Comparison of ENCODE assay signal across 7 cellular contexts in genomic region chr15:42490246-42490742, GRCh38. TPM values are rescaled to one million over a fixed set of nuclear protein-coding genes. Genes with fewer than 3 reads are reported as not detected.
A peak's percentile ranks its signal among the peaks of the same experiment; 100 is the strongest.
DNase-seq lines count a peak whose midpoint lies in the region; ATAC-seq and TF ChIP-seq lines count a peak whose summit lies in the region.

No MANE protein-coding gene starts in this region.

- WGBS in adipose tissue, 3 donors, result 1 to 3% (median 1%) methylated on average over 13 of the region's 13 CpGs

- H3K36me3 Mint-ChIP-seq in IgD-negative memory B cell, result peaks cover 4% of the 10 kb centered on the region
- H3K36me3 Mint-ChIP-seq in immature natural killer cell, result no peaks in the 10 kb centered on the region

- H3K9me3 Mint-ChIP-seq in IgD-negative memory B cell (no peaks in the 10 kb centered on the region), immature natural killer cell (no peaks in the 10 kb centered on the region)
- H3K9me3 Mint-ChIP-seq in stimulated activated naive CD8-positive, alpha-beta T cell treated with anti-CD3 and anti-CD28 coated beads, Interleukin-15, amount 100 ng/mL, for 72 hours, result no peaks in the 10 kb centered on the region

- peak overlapping the region; percentile 70 for H3K27ac ChIP-seq in adipose tissue (ENCODE audit: low read depth, low read length)

- H3K27me3 Mint-ChIP-seq in IgD-negative memory B cell, result peaks cover 2% of the 10 kb centered on the region
- peaks cover 6 to 12% (median 10%) of the 10 kb centered on the region in 3 donors for H3K27me3 Mint-ChIP-seq in immature natural killer cell (ENCODE audit: low read depth in 3 of 3)
- H3K27me3 Mint-ChIP-seq in stimulated activated naive CD8-positive, alpha-beta T cell treated with anti-CD3 and anti-CD28 coated beads, Interleukin-15, amount 100 ng/mL, for 72 hours, result no peaks in the 10 kb centered on the region

- no peak for TF ChIP-seq CTCF in GM13977 (IDR thresholded peaks at IDR 0.05; ENCODE audit: extremely low read depth, insufficient read depth, missing control alignments)

- ATAC-seq in stimulated activated naive CD8-positive, alpha-beta T cell treated with anti-CD3 and anti-CD28 coated beads, Interleukin-15, amount 100 ng/mL, for 72 hours, result no peak

- in situ Hi-C loops in GM13977 (cut with MboI; ENCODE audit: low pct_unique_long_range_greater_than_20kb, low sequenced_read_pairs, unreplicated experiment), result no loop called here

- H3K27ac Mint-ChIP-seq in IgD-negative memory B cell, result peak overlapping the region; percentile 98 to 99 (median 99)
- peak overlapping the region; percentile 97 to 100 (median 98) for H3K27ac Mint-ChIP-seq in immature natural killer cell
- H3K27ac Mint-ChIP-seq in stimulated activated naive CD8-positive, alpha-beta T cell treated with anti-CD3 and anti-CD28 coated beads, Interleukin-15, amount 100 ng/mL, for 72 hours, result peak overlapping the region; percentile 97 to 98

- H3K4me3 Mint-ChIP-seq in IgD-negative memory B cell (peak overlapping the region; percentile 98 to 99 (median 99)), immature natural killer cell (peak overlapping the region; percentile 96 to 99 (median 98))
- H3K4me3 Mint-ChIP-seq in stimulated activated naive CD8-positive, alpha-beta T cell treated with anti-CD3 and anti-CD28 coated beads, Interleukin-15, amount 100 ng/mL, for 72 hours, result peak overlapping the region; percentile 87 to 89

- H3K4me1 Mint-ChIP-seq in IgD-negative memory B cell (peaks cover 32 to 47% (median 46%) of the 10 kb centered on the region in 3 donors), immature natural killer cell (peaks cover 36 to 40% of the 10 kb centered on the region in 2 donors)
- peaks cover 36% of the 10 kb centered on the region for H3K4me1 Mint-ChIP-seq in stimulated activated naive CD8-positive, alpha-beta T cell treated with anti-CD3 and anti-CD28 coated beads, Interleukin-15, amount 100 ng/mL, for 72 hours

- peak; percentile 34 for DNase-seq in GM13977 (ENCODE audit: low spot score)
- DNase-seq in immature natural killer cell, result peak in 1 of 3 donors; percentile 21
- no peak for DNase-seq in stimulated activated naive CD8-positive, alpha-beta T cell treated with anti-CD3 and anti-CD28 coated beads, Interleukin-15, amount 100 ng/mL, for 72 hours
- DNase-seq in NCI-H1436 treated with DMSO at 0.1 percent for 48 hours (lab: John Stamatoyannopoulos, UW), result no peak
- DNase-seq in effector CD4-positive, alpha-beta T cell, result no peak

RNA-seq across cellular contexts. Expression of gene ZNF106, which starts 0.6 kb away (rescaled TPM):
- polyA plus RNA-seq in IgD-negative memory B cell (66.5 TPM), adipose tissue (10 to 100 TPM in 2 of 3 donors, 1 to 10 TPM in 1; 6.8 to 30.7 (median 24.2) TPM), immature natural killer cell (10 to 100 TPM; 20.3 to 65.5 (median 21.7) TPM)

RNA-seq across cellular contexts. Expression of gene SNAP23, which starts 5.1 kb away (rescaled TPM):
- 113 TPM for polyA plus RNA-seq in IgD-negative memory B cell
- polyA plus RNA-seq in adipose tissue, result 10 to 100 TPM; 19.3 to 70.4 (median 38.9) TPM
- polyA plus RNA-seq in immature natural killer cell, result 10 to 100 TPM; 79.2 to 95.4 (median 85.8) TPM

RNA-seq across cellular contexts. Expression of gene LRRC57, which starts 58.3 kb away (rescaled TPM):
- 7.8 TPM for polyA plus RNA-seq in IgD-negative memory B cell
- 10 to 100 TPM in 1 of 3 donors, 1 to 10 TPM in 2; 6.2 to 10.7 (median 7.3) TPM for polyA plus RNA-seq in adipose tissue
- 10 to 100 TPM in 1 of 3 donors, 1 to 10 TPM in 2; 1.2 to 14.0 (median 8.6) TPM for polyA plus RNA-seq in immature natural killer cell

RNA-seq across cellular contexts. Expression of gene HAUS2, which starts 58.3 kb away (rescaled TPM):
- polyA plus RNA-seq in IgD-negative memory B cell, result 31.1 TPM
- polyA plus RNA-seq in adipose tissue, result 10 to 100 TPM in 2 of 3 donors, 1 to 10 TPM in 1; 8.1 to 17.8 (median 13.8) TPM
- polyA plus RNA-seq in immature natural killer cell, result 10 to 100 TPM; 18.5 to 37.0 (median 31.5) TPM
